In the genomic region with DNA sequence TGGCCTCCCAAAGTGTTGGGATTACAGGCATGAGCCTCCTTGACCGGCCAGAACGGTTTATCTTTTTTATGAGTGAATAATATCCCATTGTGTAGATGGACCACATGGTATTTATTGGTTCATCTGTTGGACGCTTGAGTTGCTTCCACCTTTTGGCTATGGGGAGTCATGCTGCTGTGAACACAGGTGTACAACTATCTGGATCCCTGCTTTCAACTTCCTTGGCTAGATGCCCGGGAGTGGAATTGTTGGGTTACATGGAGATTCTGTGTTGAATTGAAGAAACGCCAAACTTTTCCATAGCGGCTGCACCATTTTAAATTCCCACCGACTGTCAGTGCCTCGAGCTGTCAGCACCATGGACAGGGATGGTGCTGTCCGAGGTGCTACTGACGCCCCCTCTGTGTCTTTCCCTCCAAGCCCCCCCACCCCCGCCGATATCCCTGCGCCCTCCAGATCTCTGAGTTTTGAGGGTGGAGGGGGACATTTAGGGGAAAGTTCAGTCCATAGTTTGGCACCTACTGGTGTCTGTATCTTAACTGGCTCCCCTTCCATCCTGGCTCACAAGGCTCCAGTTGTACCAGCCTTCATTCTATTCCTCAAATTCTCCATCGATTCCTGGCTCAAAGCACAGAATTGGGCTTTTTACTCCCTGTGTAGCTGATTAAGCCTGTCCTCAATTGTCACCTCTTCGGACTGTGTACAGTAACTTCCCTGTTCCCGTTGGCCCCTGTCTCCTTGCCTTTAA, we compare ENCODE assay signal across 1 cellular context.
TF ChIP-seq lines count a peak whose summit lies in the region.

No MANE protein-coding gene starts in this region.

TF ChIP-seq in HepG2, 621 proteins besides CTCF, POLR2A, EP300 and RAD21 (continued from another document and continues in another):
- TF ChIP-seq PAF1 (CRISPR knock-in tag; IDR thresholded peaks at IDR 0.05) (no peak), HOXA5 (CRISPR knock-in tag; IDR thresholded peaks at IDR 0.05) (peak; percentile 100), GATAD1 (CRISPR knock-in tag; IDR thresholded peaks at IDR 0.05) (peak; percentile 77), ZNF17 (CRISPR knock-in tag; IDR thresholded peaks at IDR 0.05) (peak; percentile 92; the same call in 1 of the 2 replicates), ZSCAN31 (CRISPR knock-in tag; IDR thresholded peaks at IDR 0.05; ENCODE audit: low read depth) (peak; percentile 93), HOXA3 (CRISPR knock-in tag; IDR thresholded peaks at IDR 0.05) (peak; percentile 85), TARDBP (CRISPR knock-in tag; IDR thresholded peaks at IDR 0.05) (no peak), IRF2 (CRISPR knock-in tag; IDR thresholded peaks at IDR 0.05) (peak; percentile 84), ZNF788 (CRISPR knock-in tag; IDR thresholded peaks at IDR 0.05; ENCODE audit: borderline replicate concordance) (no peak; the same call in 1 of the 2 replicates), ZNF772 (CRISPR knock-in tag; IDR thresholded peaks at IDR 0.05) (peak; percentile 91; the same call in 1 of the 2 replicates), ZNF781 (CRISPR knock-in tag; IDR thresholded peaks at IDR 0.05; ENCODE audit: borderline replicate concordance, not compliant biosample characterization) (peak; percentile 99), ZNF432 (CRISPR knock-in tag; IDR thresholded peaks at IDR 0.05; ENCODE audit: borderline replicate concordance) (peak; percentile 90; the same call in 1 of the 2 replicates), SCMH1 (CRISPR knock-in tag; IDR thresholded peaks at IDR 0.05; ENCODE audit: borderline replicate concordance) (peak; percentile 78; the same call in 1 of the 2 replicates), CERS6 (CRISPR knock-in tag; IDR thresholded peaks at IDR 0.05) (peak; percentile 98), EHMT2 (IDR thresholded peaks at IDR 0.05; ENCODE audit: borderline replicate concordance, low read depth, low read length) (peak; percentile 99), MTA3 (CRISPR knock-in tag; IDR thresholded peaks at IDR 0.05) (peak; percentile 93; the same call in 1 of the 2 replicates), ZNF776 (CRISPR knock-in tag; IDR thresholded peaks at IDR 0.05) (peak; percentile 86; the same call in 1 of the 2 replicates), PITX1 (CRISPR knock-in tag; IDR thresholded peaks at IDR 0.05) (peak; percentile 89), KLF6 (CRISPR knock-in tag; IDR thresholded peaks at IDR 0.05) (peak; percentile 99), EEA1 (CRISPR knock-in tag; IDR thresholded peaks at IDR 0.05; ENCODE audit: borderline replicate concordance) (peak; percentile 99), CHD4 (IDR thresholded peaks at IDR 0.05; ENCODE audit: borderline replicate concordance, low read length) (no peak), ZNF691 (CRISPR knock-in tag; IDR thresholded peaks at IDR 0.05; ENCODE audit: borderline replicate concordance, low read depth) (peak; percentile 75; the same call in 1 of the 2 replicates), CBFB (CRISPR knock-in tag; IDR thresholded peaks at IDR 0.05) (peak; percentile 74; the same call in 1 of the 2 replicates), MED13 (CRISPR knock-in tag; IDR thresholded peaks at IDR 0.05) (peak; percentile 98), ZNF652 (CRISPR knock-in tag; IDR thresholded peaks at IDR 0.05; ENCODE audit: borderline replicate concordance, low read depth) (0 out of 2 replicates have a peak, but pooled peaks have one; percentile 52), FOXP1 (IDR thresholded peaks at IDR 0.05) (no peak), FOXP1 (CRISPR knock-in tag; IDR thresholded peaks at IDR 0.05) (peak; percentile 70), FOXA3 (CRISPR knock-in tag; IDR thresholded peaks at IDR 0.05) (peak; percentile 40; the same call in 1 of the 2 replicates), ZNF766 (CRISPR knock-in tag; IDR thresholded peaks at IDR 0.05; ENCODE audit: borderline replicate concordance) (peak; percentile 98; the same call in 1 of the 2 replicates), NFKB2 (CRISPR knock-in tag; IDR thresholded peaks at IDR 0.05; ENCODE audit: borderline replicate concordance) (peak; percentile 99), CBX5 (CRISPR knock-in tag; IDR thresholded peaks at IDR 0.05; ENCODE audit: borderline replicate concordance) (peak; percentile 92), PBX3 (CRISPR knock-in tag; IDR thresholded peaks at IDR 0.05; ENCODE audit: borderline replicate concordance) (peak; percentile 98), KDM6A (CRISPR knock-in tag; IDR thresholded peaks at IDR 0.05; ENCODE audit: low read depth) (peak; percentile 37; the same call in 1 of the 2 replicates), ZBTB1 (CRISPR knock-in tag; IDR thresholded peaks at IDR 0.05; ENCODE audit: borderline replicate concordance) (peak; percentile 98), STAT6 (CRISPR knock-in tag; IDR thresholded peaks at IDR 0.05; ENCODE audit: borderline replicate concordance) (no peak), CEBPB (IDR thresholded peaks at IDR 0.05; ENCODE audit: borderline replicate concordance, low read depth, low read length) (no peak), MYC (CRISPR knock-in tag; IDR thresholded peaks at IDR 0.05; ENCODE audit: borderline replicate concordance) (peak; percentile 53; the same call in 1 of the 2 replicates), ARHGAP35 (CRISPR knock-in tag; IDR thresholded peaks at IDR 0.05; ENCODE audit: borderline replicate concordance) (peak; percentile 99; the same call in 1 of the 2 replicates), STAT5B (CRISPR knock-in tag; IDR thresholded peaks at IDR 0.05) (peak; percentile 99), DZIP1 (CRISPR knock-in tag; IDR thresholded peaks at IDR 0.05) (peak; percentile 79; the same call in 1 of the 2 replicates)
- TF ChIP-seq, protein P1, sequence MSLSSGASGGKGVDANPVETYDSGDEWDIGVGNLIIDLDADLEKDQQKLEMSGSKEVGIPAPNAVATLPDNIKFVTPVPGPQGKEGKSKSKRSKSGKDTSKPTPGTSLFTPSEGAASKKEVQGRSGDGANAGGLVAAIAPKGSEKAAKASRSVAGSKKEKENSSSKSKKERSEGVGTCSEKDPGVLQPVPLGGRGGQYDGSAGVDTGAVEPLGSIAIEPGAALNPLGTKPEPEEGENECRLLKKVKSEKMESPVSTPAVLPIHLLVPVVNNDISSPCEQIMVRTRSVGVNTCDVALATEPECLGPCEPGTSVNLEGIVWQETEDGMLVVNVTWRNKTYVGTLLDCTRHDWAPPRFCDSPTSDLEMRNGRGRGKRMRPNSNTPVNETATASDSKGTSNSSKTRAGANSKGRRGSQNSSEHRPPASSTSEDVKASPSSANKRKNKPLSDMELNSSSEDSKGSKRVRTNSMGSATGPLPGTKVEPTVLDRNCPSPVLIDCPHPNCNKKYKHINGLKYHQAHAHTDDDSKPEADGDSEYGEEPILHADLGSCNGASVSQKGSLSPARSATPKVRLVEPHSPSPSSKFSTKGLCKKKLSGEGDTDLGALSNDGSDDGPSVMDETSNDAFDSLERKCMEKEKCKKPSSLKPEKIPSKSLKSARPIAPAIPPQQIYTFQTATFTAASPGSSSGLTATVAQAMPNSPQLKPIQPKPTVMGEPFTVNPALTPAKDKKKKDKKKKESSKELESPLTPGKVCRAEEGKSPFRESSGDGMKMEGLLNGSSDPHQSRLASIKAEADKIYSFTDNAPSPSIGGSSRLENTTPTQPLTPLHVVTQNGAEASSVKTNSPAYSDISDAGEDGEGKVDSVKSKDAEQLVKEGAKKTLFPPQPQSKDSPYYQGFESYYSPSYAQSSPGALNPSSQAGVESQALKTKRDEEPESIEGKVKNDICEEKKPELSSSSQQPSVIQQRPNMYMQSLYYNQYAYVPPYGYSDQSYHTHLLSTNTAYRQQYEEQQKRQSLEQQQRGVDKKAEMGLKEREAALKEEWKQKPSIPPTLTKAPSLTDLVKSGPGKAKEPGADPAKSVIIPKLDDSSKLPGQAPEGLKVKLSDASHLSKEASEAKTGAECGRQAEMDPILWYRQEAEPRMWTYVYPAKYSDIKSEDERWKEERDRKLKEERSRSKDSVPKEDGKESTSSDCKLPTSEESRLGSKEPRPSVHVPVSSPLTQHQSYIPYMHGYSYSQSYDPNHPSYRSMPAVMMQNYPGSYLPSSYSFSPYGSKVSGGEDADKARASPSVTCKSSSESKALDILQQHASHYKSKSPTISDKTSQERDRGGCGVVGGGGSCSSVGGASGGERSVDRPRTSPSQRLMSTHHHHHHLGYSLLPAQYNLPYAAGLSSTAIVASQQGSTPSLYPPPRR (CRISPR knock-in tag; IDR thresholded peaks at IDR 0.05; ENCODE audit: borderline replicate concordance): peak; percentile 38; the same call in 1 of the 2 replicates
- TF ChIP-seq, protein P2, sequence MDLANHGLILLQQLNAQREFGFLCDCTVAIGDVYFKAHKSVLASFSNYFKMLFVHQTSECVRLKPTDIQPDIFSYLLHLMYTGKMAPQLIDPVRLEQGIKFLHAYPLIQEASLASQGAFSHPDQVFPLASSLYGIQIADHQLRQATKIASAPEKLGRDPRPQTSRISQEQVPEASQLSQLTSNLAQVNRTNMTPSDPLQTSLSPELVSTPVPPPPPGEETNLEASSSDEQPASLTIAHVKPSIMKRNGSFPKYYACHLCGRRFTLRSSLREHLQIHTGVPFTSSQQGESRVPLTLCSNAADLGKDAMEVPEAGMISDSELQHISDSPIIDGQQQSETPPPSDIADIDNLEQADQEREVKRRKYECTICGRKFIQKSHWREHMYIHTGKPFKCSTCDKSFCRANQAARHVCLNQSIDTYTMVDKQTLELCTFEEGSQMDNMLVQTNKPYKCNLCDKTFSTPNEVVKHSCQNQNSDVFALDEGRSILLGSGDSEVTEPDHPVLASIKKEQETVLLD (CRISPR knock-in tag; IDR thresholded peaks at IDR 0.05; ENCODE audit: low read depth): peak; percentile 79
- TF ChIP-seq, protein P3, sequence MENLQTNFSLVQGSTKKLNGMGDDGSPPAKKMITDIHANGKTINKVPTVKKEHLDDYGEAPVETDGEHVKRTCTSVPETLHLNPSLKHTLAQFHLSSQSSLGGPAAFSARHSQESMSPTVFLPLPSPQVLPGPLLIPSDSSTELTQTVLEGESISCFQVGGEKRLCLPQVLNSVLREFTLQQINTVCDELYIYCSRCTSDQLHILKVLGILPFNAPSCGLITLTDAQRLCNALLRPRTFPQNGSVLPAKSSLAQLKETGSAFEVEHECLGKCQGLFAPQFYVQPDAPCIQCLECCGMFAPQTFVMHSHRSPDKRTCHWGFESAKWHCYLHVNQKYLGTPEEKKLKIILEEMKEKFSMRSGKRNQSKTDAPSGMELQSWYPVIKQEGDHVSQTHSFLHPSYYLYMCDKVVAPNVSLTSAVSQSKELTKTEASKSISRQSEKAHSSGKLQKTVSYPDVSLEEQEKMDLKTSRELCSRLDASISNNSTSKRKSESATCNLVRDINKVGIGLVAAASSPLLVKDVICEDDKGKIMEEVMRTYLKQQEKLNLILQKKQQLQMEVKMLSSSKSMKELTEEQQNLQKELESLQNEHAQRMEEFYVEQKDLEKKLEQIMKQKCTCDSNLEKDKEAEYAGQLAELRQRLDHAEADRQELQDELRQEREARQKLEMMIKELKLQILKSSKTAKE (CRISPR knock-in tag; IDR thresholded peaks at IDR 0.05; ENCODE audit: borderline replicate concordance): peak; percentile 47
